Comparison of ENCODE assay signal across 10 cellular contexts in the genomic region with DNA sequence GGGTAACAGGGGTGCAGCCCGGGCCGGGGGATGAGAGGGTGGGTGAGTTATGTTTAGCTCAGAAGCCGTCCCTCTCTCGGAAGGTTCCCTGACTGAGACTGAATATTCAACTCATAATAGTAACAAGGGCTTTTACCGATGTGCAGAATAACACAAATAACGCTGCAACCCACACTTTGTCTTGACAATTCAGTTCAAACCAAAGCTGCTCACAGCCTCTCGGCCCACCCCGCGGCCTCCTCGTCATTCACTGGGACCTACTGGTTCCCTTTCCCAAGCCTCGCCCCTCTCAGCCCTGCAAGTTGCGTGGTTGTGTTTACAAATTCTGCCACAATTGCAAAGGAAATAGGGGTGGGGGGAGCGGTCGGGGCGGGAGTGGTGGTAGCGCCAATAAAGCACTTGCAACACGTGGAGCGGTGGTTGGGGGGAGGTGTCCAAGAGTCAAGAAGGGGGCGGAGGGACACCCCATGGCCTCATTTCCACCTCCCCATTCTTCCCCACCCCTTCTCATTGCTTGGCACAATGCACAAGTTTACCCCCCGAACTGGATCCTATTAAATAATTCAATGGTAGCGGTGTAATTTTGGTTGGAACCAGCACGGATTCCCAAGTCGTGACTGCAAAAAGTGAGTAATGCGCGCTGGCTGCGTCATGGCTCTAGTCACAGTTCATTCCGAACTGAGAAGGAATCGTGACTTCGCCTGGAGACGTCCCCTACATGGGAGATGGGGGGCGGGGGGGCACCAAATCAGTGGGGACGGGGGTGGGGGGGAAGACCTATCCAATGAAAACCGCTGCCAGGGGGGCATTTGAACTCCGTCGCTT.
DNase-seq lines count a peak whose midpoint lies in the region; ATAC-seq and TF ChIP-seq lines count a peak whose summit lies in the region.
"Had no signal": no experiment of that assay in that cellular context is flagged by ENCODE, and none has a peak within 500 bp of the region (broad histone marks: within the 10 kb centered on the region; RNA-seq: fewer than 3 reads in every experiment).

No MANE protein-coding gene starts in this region.

- no peak for TF ChIP-seq CTCF in hepatocyte (IDR thresholded peaks at IDR 0.05; ENCODE audit: poor library complexity)
- no peak for TF ChIP-seq CTCF in thoracic aorta (IDR thresholded peaks at IDR 0.05)
- no peak for TF ChIP-seq CTCF in mucosa of descending colon (IDR thresholded peaks at IDR 0.05)

- no peaks in the 10 kb centered on the region for H3K9me2 ChIP-seq in hepatocyte (replicated peaks; ENCODE audit: insufficient read depth)

- H3K36me3 Mint-ChIP-seq in activated CD8-positive, alpha-beta memory T cell treated with anti-CD3 and anti-CD28 coated beads, Interleukin-2, amount 10 ng/mL, durations not matched to agents 7 days and 5 days = peaks cover 3% of the 10 kb centered on the region
- H3K36me3 Mint-ChIP-seq in activated CD4-positive, alpha-beta memory T cell treated with anti-CD3 and anti-CD28 coated beads for 36 hours = peaks cover 2% of the 10 kb centered on the region

- H3K27me3 ChIP-seq in hepatocyte (peaks cover 95% of the 10 kb centered on the region), thoracic aorta (replicated peaks; ENCODE audit: insufficient read depth) (peaks cover 28% of the 10 kb centered on the region)

- H3K4me3 ChIP-seq in hepatocyte (no peak overlapping the region), thoracic aorta (peak overlapping the region; percentile 74), mucosa of descending colon (no peak overlapping the region)

- peak overlapping the region; percentile 55 for H3K4me3 Mint-ChIP-seq in activated CD8-positive, alpha-beta memory T cell treated with anti-CD3 and anti-CD28 coated beads, Interleukin-2, amount 10 ng/mL, durations not matched to agents 7 days and 5 days
- peak overlapping the region; percentile 57 for H3K4me3 Mint-ChIP-seq in activated CD4-positive, alpha-beta memory T cell treated with anti-CD3 and anti-CD28 coated beads for 36 hours

- H3K27me3 Mint-ChIP-seq in activated CD8-positive, alpha-beta memory T cell treated with anti-CD3 and anti-CD28 coated beads, Interleukin-2, amount 10 ng/mL, durations not matched to agents 7 days and 5 days = peaks cover 97% of the 10 kb centered on the region
- peaks cover 85% of the 10 kb centered on the region for H3K27me3 Mint-ChIP-seq in activated CD4-positive, alpha-beta memory T cell treated with anti-CD3 and anti-CD28 coated beads for 36 hours

- H3K36me3 ChIP-seq in hepatocyte (replicated peaks; ENCODE audit: insufficient read depth, low read depth) (no peaks in the 10 kb centered on the region), thoracic aorta (no peaks in the 10 kb centered on the region), mucosa of descending colon (ENCODE audit: low read depth) (no peaks in the 10 kb centered on the region)

- peak overlapping the region; percentile 100 for H3K4me2 ChIP-seq in hepatocyte

- no peak overlapping the region for H3K27ac Mint-ChIP-seq in activated CD8-positive, alpha-beta memory T cell treated with anti-CD3 and anti-CD28 coated beads, Interleukin-2, amount 10 ng/mL, durations not matched to agents 7 days and 5 days
- H3K27ac Mint-ChIP-seq in activated CD4-positive, alpha-beta memory T cell treated with anti-CD3 and anti-CD28 coated beads for 36 hours = no peak overlapping the region

- H3K4me1 Mint-ChIP-seq in activated CD8-positive, alpha-beta memory T cell treated with anti-CD3 and anti-CD28 coated beads, Interleukin-2, amount 10 ng/mL, durations not matched to agents 7 days and 5 days = peaks cover 28% of the 10 kb centered on the region
- H3K4me1 Mint-ChIP-seq in activated CD4-positive, alpha-beta memory T cell treated with anti-CD3 and anti-CD28 coated beads for 36 hours (ENCODE audit: low read depth) = peaks cover 43% of the 10 kb centered on the region

- intact Hi-C loops in activated CD4-positive, alpha-beta memory T cell treated with anti-CD3 and anti-CD28 coated beads for 36 hours (cut with micrococcal nuclease) = loop anchor here (2.0 to 10.0 kb wide), 3 partner anchors 254 to 736 kb away; a partner anchor contains a TSS
- intact Hi-C loops in mucosa of descending colon (cut with DNase I, micrococcal nuclease) = no loop called here

- POLR2A ChIA-PET in activated CD4-positive, alpha-beta memory T cell treated with anti-CD3 and anti-CD28 coated beads for 36 hours (lab: Charles Lee) = no interaction called here

- H3K27ac ChIP-seq in hepatocyte = no peak overlapping the region
- H3K27ac ChIP-seq in thoracic aorta = no peak overlapping the region

- H2AFZ ChIP-seq in hepatocyte = no peak overlapping the region

- no peaks in the 10 kb centered on the region for H3K9me3 Mint-ChIP-seq in activated CD8-positive, alpha-beta memory T cell treated with anti-CD3 and anti-CD28 coated beads, Interleukin-2, amount 10 ng/mL, durations not matched to agents 7 days and 5 days (ENCODE audit: low read depth)
- no peaks in the 10 kb centered on the region for H3K9me3 Mint-ChIP-seq in activated CD4-positive, alpha-beta memory T cell treated with anti-CD3 and anti-CD28 coated beads for 36 hours

- H3K4me1 ChIP-seq in hepatocyte (ENCODE audit: insufficient read depth) (peaks cover 16% of the 10 kb centered on the region), thoracic aorta (ENCODE audit: control insufficient read depth in 1 of 2, low read depth in 2 of 2) (peaks cover 35 to 48% of the 10 kb centered on the region in 2 donors), mucosa of descending colon (ENCODE audit: low read depth) (peaks cover 18% of the 10 kb centered on the region)

- no peak for DNase-seq in activated CD8-positive, alpha-beta memory T cell treated with anti-CD3 and anti-CD28 coated beads, Interleukin-2, amount 10 ng/mL, durations not matched to agents 7 days and 5 days
- no peak for DNase-seq in activated CD8-positive, alpha-beta memory T cell treated with anti-CD3 and anti-CD28 coated beads for 24 hours
- DNase-seq in activated CD4-positive, alpha-beta memory T cell treated with anti-CD3 and anti-CD28 coated beads for 36 hours = peak; percentile 36
- DNase-seq in hepatocyte (ENCODE audit: low spot score) (no peak), thoracic aorta (ENCODE audit: low spot score) (no peak), ureter (ENCODE audit: low spot score) (no peak), mucosa of descending colon (no peak), GDM1 (lab: John Stamatoyannopoulos, UW) (no peak)
- DNase-seq: GF-D8, NCI-H510A had no signal

- CTCF ChIA-PET in activated CD8-positive, alpha-beta memory T cell treated with anti-CD3 and anti-CD28 coated beads, Interleukin-2, amount 10 ng/mL, durations not matched to agents 7 days and 5 days (lab: Charles Lee) = interaction anchor here (0.8 to 2.7 kb wide), 4 partner anchors 10 to 273 kb away, joined by 3 to 9 read pairs (median 4); no protein-coding TSS in a partner anchor
- CTCF ChIA-PET in activated CD4-positive, alpha-beta memory T cell treated with anti-CD3 and anti-CD28 coated beads for 36 hours (lab: Charles Lee) = interaction anchor here (1.4 to 4.7 kb wide), 3 partner anchors 12 to 273 kb away, joined by 5 to 28 read pairs (median 9); no protein-coding TSS in a partner anchor

- H4K20me1 ChIP-seq in hepatocyte (ENCODE audit: insufficient read depth, poor library complexity, severe bottlenecking) = no peaks in the 10 kb centered on the region

- no peak for ATAC-seq in activated CD8-positive, alpha-beta memory T cell treated with anti-CD3 and anti-CD28 coated beads, Interleukin-2, amount 10 ng/mL, durations not matched to agents 7 days and 5 days
- ATAC-seq in thoracic aorta (ENCODE audit: insufficient number of reproducible peaks, low FRiP score, low read depth) = no peak
- no peak for ATAC-seq in mucosa of descending colon

- no peaks in the 10 kb centered on the region for H3K79me2 ChIP-seq in hepatocyte

- WGBS in hepatocyte (ENCODE audit: low lambda C conversion rate, missing lambda C conversion rate) = 4% methylated on average over 29 of the region's 35 CpGs

- no peaks in the 10 kb centered on the region for H3K9me3 ChIP-seq in hepatocyte (ENCODE audit: low read depth)
- H3K9me3 ChIP-seq in thoracic aorta = no peaks in the 10 kb centered on the region
- no peaks in the 10 kb centered on the region for H3K9me3 ChIP-seq in mucosa of descending colon
